8 cellular contexts compared by ENCODE assay signal in genomic region chr10:28532509-28533314, GRCh38. TPM values are rescaled to one million over a fixed set of nuclear protein-coding genes. Genes with fewer than 3 reads are reported as not detected.
DNase-seq lines count a peak whose midpoint lies in the region; TF ChIP-seq lines count a peak whose summit lies in the region.

WAC (plus strand) TSS chr10:28533118; CDS start chr10:28533580, 462 bp downstream.

- peaks cover 57% of the 10 kb centered on the region for H3K36me3 Mint-ChIP-seq in HFFc6 (ENCODE audit: low read depth)

- peaks cover 58% of the 10 kb centered on the region for H3K4me1 Mint-ChIP-seq in HFFc6 (ENCODE audit: low read depth)

- DNase-seq in GM04503 (ENCODE audit: low read depth), result peak; percentile 76
- DNase-seq in HFFc6, result peak; percentile 89
- DNase-seq in NB4 (ENCODE audit: low read depth), result peak; percentile 90
- DNase-seq in SK-N-MC (ENCODE audit: low read depth, low spot score), result no peak
- DNase-seq in activated naive CD4-positive, alpha-beta T cell treated with anti-CD3 and anti-CD28 coated beads, Interleukin-2, amount 50 U/mL, for 16 hours, result peak; percentile 97
- peak; percentile 94 for DNase-seq in globus pallidus (ENCODE audit: low spot score)
- peak; percentile 92 for DNase-seq in occipital lobe (lab: John Stamatoyannopoulos, UW)

- H3K9ac ChIP-seq in SK-N-MC (ENCODE audit: insufficient read length), result peak within 1 kb of the TSS; percentile 99

- peaks cover 7% of the 10 kb centered on the region for H3K27me3 Mint-ChIP-seq in HFFc6 (ENCODE audit: insufficient read depth)

- H3K27ac Mint-ChIP-seq in HFFc6, result peak within 1 kb of the TSS; percentile 99

- TF ChIP-seq POLR2A in NB4 (IDR thresholded peaks at IDR 0.05; ENCODE audit: extremely low read depth, insufficient read length), result peak; percentile 52

- peak; percentile 6 for TF ChIP-seq CTCF in HFFc6 (IDR thresholded peaks at IDR 0.05)
- TF ChIP-seq CTCF in NB4 (IDR thresholded peaks at IDR 0.05; ENCODE audit: low read depth, low read length), result no peak

- H3K27ac ChIP-seq in SK-N-MC (peak within 1 kb of the TSS; percentile 97), temporal lobe (ENCODE audit: low read depth, low read length) (peak within 1 kb of the TSS; percentile 95)

- peak within 1 kb of the TSS; percentile 97 for H3K4me3 Mint-ChIP-seq in HFFc6

- H3K9me3 Mint-ChIP-seq in HFFc6, result no peaks in the 10 kb centered on the region

- peak within 1 kb of the TSS; percentile 82 for H3K4me3 ChIP-seq in NB4 (ENCODE audit: low read depth, low read length)
- peak within 1 kb of the TSS; percentile 95 for H3K4me3 ChIP-seq in SK-N-MC

- no peaks in the 10 kb centered on the region for H3K9me3 ChIP-seq in SK-N-MC (ENCODE audit: low read depth, low read length)

- H3K36me3 ChIP-seq in SK-N-MC (ENCODE audit: insufficient read depth, low read length), result peaks cover 38% of the 10 kb centered on the region

RNA-seq across cellular contexts. Expression of gene WAC, which starts in this region (rescaled TPM):
- total RNA-seq in HFFc6 (2021; fragmentation: NEBNext Ultra II Directional; extraction: Animal tissue kit (Norgen Biotek cat#: 25700)), result 10 to 100 TPM; 67.2 to 81.5 (median 74.3) TPM
- total RNA-seq in occipital lobe (95.3 TPM), temporal lobe (54.8 TPM)
